ENCODE assay signal across 18 cellular contexts in the genomic region with DNA sequence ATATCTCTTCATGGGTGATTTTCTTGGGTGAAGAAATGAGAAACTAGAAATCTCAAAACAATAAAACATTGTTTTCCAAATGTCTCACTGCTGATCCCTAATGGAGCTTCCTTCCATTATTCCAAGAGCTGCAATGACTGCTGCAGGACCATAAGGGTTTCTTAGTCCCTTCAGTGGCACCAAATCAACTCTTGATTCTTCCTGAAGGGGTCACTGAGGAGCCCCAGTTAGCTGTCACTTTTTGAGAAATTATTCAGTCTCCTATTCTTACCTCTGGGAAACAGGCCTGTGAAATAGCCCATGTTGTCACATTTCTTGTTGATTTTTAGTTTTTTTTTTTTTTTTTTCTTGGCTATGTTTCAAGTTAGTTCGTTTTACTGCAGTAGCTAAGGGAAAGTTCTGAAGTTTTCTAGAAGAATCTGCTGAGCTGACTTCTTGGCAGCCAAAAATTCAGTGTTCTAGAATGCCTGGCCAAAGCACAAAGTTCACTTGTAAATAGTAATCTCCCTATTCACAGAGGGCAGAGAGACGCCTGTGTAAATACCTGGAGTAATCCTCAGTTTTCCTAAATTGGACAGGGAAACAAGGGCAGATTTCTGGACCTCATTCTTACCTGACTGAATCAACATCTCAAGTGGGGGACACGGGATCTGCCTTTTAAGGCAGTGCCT.
A peak's percentile ranks its signal among the peaks of the same experiment; 100 is the strongest.
DNase-seq lines count a peak whose midpoint lies in the region; ATAC-seq lines count a peak whose summit lies in the region.
"Had no signal": no experiment of that assay in that cellular context is flagged by ENCODE, and none has a peak within 500 bp of the region (broad histone marks: within the 10 kb centered on the region; RNA-seq: fewer than 3 reads in every experiment).

No MANE protein-coding gene starts in this region.

- no peak overlapping the region for H3K4me3 ChIP-seq in subcutaneous abdominal adipose tissue (ENCODE audit: low read depth in 1 of 5, low read length in 5 of 5)
- no peak overlapping the region for H3K4me3 ChIP-seq in effector memory CD4-positive, alpha-beta T cell (ENCODE audit: insufficient read depth, low read depth, low read length, poor library complexity, severe bottlenecking)

- H3K36me3 ChIP-seq in subcutaneous abdominal adipose tissue (ENCODE audit: control insufficient read depth in 5 of 5, insufficient read depth in 5 of 5, low read length in 5 of 5) = no peaks in the 10 kb centered on the region
- no peaks in the 10 kb centered on the region for H3K36me3 ChIP-seq in effector memory CD4-positive, alpha-beta T cell (ENCODE audit: control insufficient read depth, insufficient read depth, low read length)

- no peak for ATAC-seq in HG03108 (IDR thresholded peaks at IDR 0.05; ENCODE audit: unreplicated experiment)
- ATAC-seq: natural killer cell treated with Interleukin-12 subunit alpha and Interleukin-12 subunit beta and Interleukin-15 and Interleukin-18, amount 100 ng/mL, for 72 hours; Panc1 had no signal

- DNase-seq in NCI-H748 (lab: John Stamatoyannopoulos, UW; ENCODE audit: unreplicated experiment) (peak; percentile 47), NCI-H748 treated with DMSO at 0.1 percent for 48 hours (lab: John Stamatoyannopoulos, UW) (no peak), SK-MEL-5 (ENCODE audit: low read depth, low spot score) (peak; percentile 31), iPS-NIHi7 (ENCODE audit: extremely low spot score) (peak; percentile 55)
- DNase-seq in effector memory CD4-positive, alpha-beta T cell = no peak
- DNase-seq in activated CD8-positive, alpha-beta memory T cell treated with anti-CD3 and anti-CD28 coated beads for 24 hours = no peak
- DNase-seq: activated naive CD8-positive, alpha-beta T cell treated with anti-CD3 and anti-CD28 coated beads, Interleukin-2, amount 10 ng/mL, durations not matched to agents 7 days and 5 days; central memory CD4-positive, alpha-beta T cell; head of caudate nucleus; IMR-90; NCI-H1417 treated with DMSO at 0.1 percent for 48 hours; NCI-H446 treated with DMSO at 0.1 percent for 48 hours; retina; trophoblast cell had no signal

- peaks cover 0 to 15% (median 2%) of the 10 kb centered on the region in 5 donors for H3K4me1 ChIP-seq in subcutaneous abdominal adipose tissue (ENCODE audit: control insufficient read depth in 5 of 5, insufficient read depth in 5 of 5, low read length in 5 of 5)
- H3K4me1 ChIP-seq in effector memory CD4-positive, alpha-beta T cell (ENCODE audit: control insufficient read depth, insufficient read depth, low read length, poor library complexity, severe bottlenecking) = no peaks in the 10 kb centered on the region

- H3K27me3 ChIP-seq in subcutaneous abdominal adipose tissue (ENCODE audit: control insufficient read depth in 5 of 5, insufficient read depth in 4 of 5, low read length in 5 of 5) = no peaks in the 10 kb centered on the region
- no peaks in the 10 kb centered on the region for H3K27me3 ChIP-seq in effector memory CD4-positive, alpha-beta T cell (replicated peaks; ENCODE audit: control insufficient read depth, insufficient read depth, low read length, poor library complexity, severe bottlenecking)

- H3K9ac ChIP-seq in subcutaneous abdominal adipose tissue (ENCODE audit: low read length in 5 of 5) = peak overlapping the region in 3 of 5 donors; percentile 33 to 64 (median 47)

- no peaks in the 10 kb centered on the region for H3K9me3 ChIP-seq in subcutaneous abdominal adipose tissue (ENCODE audit: control insufficient read depth in 5 of 5, low read length in 5 of 5)
- H3K9me3 ChIP-seq in effector memory CD4-positive, alpha-beta T cell (ENCODE audit: control insufficient read depth, low read length) = no peaks in the 10 kb centered on the region

- in situ Hi-C loops in SK-MEL-5 (cut with HindIII; ENCODE audit: low pct_unique_long_range_greater_than_20kb, low sequenced_read_pairs) = no loop called here

- H3K27ac ChIP-seq in subcutaneous abdominal adipose tissue (ENCODE audit: low read depth, low read length) = peak overlapping the region; percentile 96
- H3K27ac ChIP-seq in effector memory CD4-positive, alpha-beta T cell (ENCODE audit: insufficient read depth, low read length, poor library complexity, severe bottlenecking) = no peak overlapping the region

Comparison
In these comparisons a context has a peak if more than half of its experiments do, and no peak if none do; other contexts are left out.
1. DNase-seq: peak in NCI-H748 (single experiment), SK-MEL-5 (single experiment) and iPS-NIHi7 (single experiment); none in NCI-H748 treated with DMSO at 0.1 percent for 48 hours (single experiment), effector memory CD4-positive, alpha-beta T cell (0 of 3) and activated CD8-positive, alpha-beta memory T cell treated with anti-CD3 and anti-CD28 coated beads for 24 hours (single experiment).